In the genomic region with DNA sequence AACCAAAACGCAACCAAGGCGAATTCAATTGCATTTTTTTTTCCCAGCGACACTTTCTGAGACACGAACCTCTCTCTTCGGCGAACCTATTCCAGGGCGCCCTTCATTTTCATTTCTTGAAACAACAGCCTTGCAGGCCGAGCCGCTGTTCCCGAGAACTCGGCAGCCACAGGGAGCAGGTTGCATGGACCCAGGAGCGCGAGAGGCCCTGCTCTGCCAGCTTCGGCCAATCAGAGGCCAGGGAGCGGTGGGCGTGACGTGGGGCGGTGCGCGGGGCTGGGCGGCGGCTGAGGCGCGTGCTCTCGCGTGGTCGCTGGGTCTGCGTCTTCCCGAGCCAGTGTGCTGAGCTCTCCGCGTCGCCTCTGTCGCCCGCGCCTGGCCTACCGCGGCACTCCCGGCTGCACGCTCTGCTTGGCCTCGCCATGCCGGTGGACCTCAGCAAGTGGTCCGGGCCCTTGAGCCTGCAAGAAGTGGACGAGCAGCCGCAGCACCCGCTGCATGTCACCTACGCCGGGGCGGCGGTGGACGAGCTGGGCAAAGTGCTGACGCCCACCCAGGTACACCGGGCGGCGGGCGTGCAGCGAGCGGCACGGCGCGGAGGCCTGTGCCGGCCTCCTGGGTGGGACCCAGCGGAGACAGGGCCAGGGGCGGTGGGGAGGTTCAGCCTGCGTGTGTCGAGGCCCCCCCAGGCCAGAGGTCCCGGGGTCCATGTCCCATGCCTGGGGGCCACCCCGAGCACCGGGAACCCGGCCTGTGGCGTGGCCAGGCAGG, we compare ENCODE assay signal across 1 cellular context.
TF ChIP-seq lines count a peak whose summit lies in the region.

A gene (plus strand): TSS at position 337 of the 771 bp plus-strand sequence. CDS start 86 bp downstream, at position 423.

TF ChIP-seq in GM12878, 131 proteins besides CTCF, POLR2A, EP300 and RAD21 (continued from another document and continues in another):
- TF ChIP-seq, protein P1, sequence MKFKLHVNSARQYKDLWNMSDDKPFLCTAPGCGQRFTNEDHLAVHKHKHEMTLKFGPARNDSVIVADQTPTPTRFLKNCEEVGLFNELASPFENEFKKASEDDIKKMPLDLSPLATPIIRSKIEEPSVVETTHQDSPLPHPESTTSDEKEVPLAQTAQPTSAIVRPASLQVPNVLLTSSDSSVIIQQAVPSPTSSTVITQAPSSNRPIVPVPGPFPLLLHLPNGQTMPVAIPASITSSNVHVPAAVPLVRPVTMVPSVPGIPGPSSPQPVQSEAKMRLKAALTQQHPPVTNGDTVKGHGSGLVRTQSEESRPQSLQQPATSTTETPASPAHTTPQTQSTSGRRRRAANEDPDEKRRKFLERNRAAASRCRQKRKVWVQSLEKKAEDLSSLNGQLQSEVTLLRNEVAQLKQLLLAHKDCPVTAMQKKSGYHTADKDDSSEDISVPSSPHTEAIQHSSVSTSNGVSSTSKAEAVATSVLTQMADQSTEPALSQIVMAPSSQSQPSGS (IDR thresholded peaks at IDR 0.05; ENCODE audit: low read length): no peak
- TF ChIP-seq, protein P2, sequence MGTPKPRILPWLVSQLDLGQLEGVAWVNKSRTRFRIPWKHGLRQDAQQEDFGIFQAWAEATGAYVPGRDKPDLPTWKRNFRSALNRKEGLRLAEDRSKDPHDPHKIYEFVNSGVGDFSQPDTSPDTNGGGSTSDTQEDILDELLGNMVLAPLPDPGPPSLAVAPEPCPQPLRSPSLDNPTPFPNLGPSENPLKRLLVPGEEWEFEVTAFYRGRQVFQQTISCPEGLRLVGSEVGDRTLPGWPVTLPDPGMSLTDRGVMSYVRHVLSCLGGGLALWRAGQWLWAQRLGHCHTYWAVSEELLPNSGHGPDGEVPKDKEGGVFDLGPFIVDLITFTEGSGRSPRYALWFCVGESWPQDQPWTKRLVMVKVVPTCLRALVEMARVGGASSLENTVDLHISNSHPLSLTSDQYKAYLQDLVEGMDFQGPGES (IDR thresholded peaks at IDR 0.05): no peak
- TF ChIP-seq LARP7 (IDR thresholded peaks at IDR 0.05): peak; percentile 89
- TF ChIP-seq, protein P3, sequence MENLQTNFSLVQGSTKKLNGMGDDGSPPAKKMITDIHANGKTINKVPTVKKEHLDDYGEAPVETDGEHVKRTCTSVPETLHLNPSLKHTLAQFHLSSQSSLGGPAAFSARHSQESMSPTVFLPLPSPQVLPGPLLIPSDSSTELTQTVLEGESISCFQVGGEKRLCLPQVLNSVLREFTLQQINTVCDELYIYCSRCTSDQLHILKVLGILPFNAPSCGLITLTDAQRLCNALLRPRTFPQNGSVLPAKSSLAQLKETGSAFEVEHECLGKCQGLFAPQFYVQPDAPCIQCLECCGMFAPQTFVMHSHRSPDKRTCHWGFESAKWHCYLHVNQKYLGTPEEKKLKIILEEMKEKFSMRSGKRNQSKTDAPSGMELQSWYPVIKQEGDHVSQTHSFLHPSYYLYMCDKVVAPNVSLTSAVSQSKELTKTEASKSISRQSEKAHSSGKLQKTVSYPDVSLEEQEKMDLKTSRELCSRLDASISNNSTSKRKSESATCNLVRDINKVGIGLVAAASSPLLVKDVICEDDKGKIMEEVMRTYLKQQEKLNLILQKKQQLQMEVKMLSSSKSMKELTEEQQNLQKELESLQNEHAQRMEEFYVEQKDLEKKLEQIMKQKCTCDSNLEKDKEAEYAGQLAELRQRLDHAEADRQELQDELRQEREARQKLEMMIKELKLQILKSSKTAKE (IDR thresholded peaks at IDR 0.05; ENCODE audit: low read depth, poor library complexity, severe bottlenecking): no peak
- no peak for TF ChIP-seq YBX1 (IDR thresholded peaks at IDR 0.05)
- no peak for TF ChIP-seq SPI1 (IDR thresholded peaks at IDR 0.05; ENCODE audit: borderline replicate concordance, insufficient read depth, low read depth, low read length)
- peak; percentile 55; the same call in 1 of the 2 replicates for TF ChIP-seq HDGF (IDR thresholded peaks at IDR 0.05)
- no peak for TF ChIP-seq KDM1A (IDR thresholded peaks at IDR 0.05; ENCODE audit: borderline replicate concordance)
- TF ChIP-seq, protein P4, sequence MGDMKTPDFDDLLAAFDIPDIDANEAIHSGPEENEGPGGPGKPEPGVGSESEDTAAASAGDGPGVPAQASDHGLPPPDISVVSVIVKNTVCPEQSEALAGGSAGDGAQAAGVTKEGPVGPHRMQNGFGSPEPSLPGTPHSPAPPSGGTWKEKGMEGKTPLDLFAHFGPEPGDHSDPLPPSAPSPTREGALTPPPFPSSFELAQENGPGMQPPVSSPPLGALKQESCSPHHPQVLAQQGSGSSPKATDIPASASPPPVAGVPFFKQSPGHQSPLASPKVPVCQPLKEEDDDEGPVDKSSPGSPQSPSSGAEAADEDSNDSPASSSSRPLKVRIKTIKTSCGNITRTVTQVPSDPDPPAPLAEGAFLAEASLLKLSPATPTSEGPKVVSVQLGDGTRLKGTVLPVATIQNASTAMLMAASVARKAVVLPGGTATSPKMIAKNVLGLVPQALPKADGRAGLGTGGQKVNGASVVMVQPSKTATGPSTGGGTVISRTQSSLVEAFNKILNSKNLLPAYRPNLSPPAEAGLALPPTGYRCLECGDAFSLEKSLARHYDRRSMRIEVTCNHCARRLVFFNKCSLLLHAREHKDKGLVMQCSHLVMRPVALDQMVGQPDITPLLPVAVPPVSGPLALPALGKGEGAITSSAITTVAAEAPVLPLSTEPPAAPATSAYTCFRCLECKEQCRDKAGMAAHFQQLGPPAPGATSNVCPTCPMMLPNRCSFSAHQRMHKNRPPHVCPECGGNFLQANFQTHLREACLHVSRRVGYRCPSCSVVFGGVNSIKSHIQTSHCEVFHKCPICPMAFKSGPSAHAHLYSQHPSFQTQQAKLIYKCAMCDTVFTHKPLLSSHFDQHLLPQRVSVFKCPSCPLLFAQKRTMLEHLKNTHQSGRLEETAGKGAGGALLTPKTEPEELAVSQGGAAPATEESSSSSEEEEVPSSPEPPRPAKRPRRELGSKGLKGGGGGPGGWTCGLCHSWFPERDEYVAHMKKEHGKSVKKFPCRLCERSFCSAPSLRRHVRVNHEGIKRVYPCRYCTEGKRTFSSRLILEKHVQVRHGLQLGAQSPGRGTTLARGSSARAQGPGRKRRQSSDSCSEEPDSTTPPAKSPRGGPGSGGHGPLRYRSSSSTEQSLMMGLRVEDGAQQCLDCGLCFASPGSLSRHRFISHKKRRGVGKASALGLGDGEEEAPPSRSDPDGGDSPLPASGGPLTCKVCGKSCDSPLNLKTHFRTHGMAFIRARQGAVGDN (IDR thresholded peaks at IDR 0.05): peak; percentile 82
- TF ChIP-seq, protein P5, sequence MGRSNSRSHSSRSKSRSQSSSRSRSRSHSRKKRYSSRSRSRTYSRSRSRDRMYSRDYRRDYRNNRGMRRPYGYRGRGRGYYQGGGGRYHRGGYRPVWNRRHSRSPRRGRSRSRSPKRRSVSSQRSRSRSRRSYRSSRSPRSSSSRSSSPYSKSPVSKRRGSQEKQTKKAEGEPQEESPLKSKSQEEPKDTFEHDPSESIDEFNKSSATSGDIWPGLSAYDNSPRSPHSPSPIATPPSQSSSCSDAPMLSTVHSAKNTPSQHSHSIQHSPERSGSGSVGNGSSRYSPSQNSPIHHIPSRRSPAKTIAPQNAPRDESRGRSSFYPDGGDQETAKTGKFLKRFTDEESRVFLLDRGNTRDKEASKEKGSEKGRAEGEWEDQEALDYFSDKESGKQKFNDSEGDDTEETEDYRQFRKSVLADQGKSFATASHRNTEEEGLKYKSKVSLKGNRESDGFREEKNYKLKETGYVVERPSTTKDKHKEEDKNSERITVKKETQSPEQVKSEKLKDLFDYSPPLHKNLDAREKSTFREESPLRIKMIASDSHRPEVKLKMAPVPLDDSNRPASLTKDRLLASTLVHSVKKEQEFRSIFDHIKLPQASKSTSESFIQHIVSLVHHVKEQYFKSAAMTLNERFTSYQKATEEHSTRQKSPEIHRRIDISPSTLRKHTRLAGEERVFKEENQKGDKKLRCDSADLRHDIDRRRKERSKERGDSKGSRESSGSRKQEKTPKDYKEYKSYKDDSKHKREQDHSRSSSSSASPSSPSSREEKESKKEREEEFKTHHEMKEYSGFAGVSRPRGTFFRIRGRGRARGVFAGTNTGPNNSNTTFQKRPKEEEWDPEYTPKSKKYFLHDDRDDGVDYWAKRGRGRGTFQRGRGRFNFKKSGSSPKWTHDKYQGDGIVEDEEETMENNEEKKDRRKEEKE (IDR thresholded peaks at IDR 0.05): no peak
- TF ChIP-seq SMC3 (IDR thresholded peaks at IDR 0.05; ENCODE audit: borderline replicate concordance, low read length): no peak
- TF ChIP-seq SMAD5 (IDR thresholded peaks at IDR 0.05; ENCODE audit: low read depth): peak; percentile 86; the same call in 1 of the 2 replicates
- TF ChIP-seq CEBPB (IDR thresholded peaks at IDR 0.05; ENCODE audit: borderline replicate concordance in 1 of 2, low read depth in 2 of 2, low read length in 2 of 2): no peak
- 0 out of 2 replicates have a peak, but pooled peaks have one; percentile 12 for TF ChIP-seq TARDBP (IDR thresholded peaks at IDR 0.05; ENCODE audit: borderline replicate concordance)
- no peak for TF ChIP-seq NFXL1 (IDR thresholded peaks at IDR 0.05; ENCODE audit: borderline replicate concordance)
- TF ChIP-seq, protein P6, sequence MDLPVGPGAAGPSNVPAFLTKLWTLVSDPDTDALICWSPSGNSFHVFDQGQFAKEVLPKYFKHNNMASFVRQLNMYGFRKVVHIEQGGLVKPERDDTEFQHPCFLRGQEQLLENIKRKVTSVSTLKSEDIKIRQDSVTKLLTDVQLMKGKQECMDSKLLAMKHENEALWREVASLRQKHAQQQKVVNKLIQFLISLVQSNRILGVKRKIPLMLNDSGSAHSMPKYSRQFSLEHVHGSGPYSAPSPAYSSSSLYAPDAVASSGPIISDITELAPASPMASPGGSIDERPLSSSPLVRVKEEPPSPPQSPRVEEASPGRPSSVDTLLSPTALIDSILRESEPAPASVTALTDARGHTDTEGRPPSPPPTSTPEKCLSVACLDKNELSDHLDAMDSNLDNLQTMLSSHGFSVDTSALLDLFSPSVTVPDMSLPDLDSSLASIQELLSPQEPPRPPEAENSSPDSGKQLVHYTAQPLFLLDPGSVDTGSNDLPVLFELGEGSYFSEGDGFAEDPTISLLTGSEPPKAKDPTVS (IDR thresholded peaks at IDR 0.05; ENCODE audit: low read depth, low read length): no peak
- TF ChIP-seq HDAC6 (IDR thresholded peaks at IDR 0.05; ENCODE audit: unreplicated experiment): no peak
- TF ChIP-seq ZNF622 (IDR thresholded peaks at IDR 0.05): no peak
- TF ChIP-seq ETV6 (conservative IDR thresholded peaks at IDR 0.05 in 1 of 2, IDR thresholded peaks at IDR 0.05 in 1 of 2; ENCODE audit: borderline replicate concordance in 1 of 2, low read depth in 1 of 2): no peak
- no peak for TF ChIP-seq PAX8 (IDR thresholded peaks at IDR 0.05)
- no peak for TF ChIP-seq ZNF207 (IDR thresholded peaks at IDR 0.05; ENCODE audit: borderline replicate concordance)
- TF ChIP-seq WRNIP1 (IDR thresholded peaks at IDR 0.05; ENCODE audit: borderline replicate concordance, low read depth, low read length): no peak
- TF ChIP-seq, protein P7, sequence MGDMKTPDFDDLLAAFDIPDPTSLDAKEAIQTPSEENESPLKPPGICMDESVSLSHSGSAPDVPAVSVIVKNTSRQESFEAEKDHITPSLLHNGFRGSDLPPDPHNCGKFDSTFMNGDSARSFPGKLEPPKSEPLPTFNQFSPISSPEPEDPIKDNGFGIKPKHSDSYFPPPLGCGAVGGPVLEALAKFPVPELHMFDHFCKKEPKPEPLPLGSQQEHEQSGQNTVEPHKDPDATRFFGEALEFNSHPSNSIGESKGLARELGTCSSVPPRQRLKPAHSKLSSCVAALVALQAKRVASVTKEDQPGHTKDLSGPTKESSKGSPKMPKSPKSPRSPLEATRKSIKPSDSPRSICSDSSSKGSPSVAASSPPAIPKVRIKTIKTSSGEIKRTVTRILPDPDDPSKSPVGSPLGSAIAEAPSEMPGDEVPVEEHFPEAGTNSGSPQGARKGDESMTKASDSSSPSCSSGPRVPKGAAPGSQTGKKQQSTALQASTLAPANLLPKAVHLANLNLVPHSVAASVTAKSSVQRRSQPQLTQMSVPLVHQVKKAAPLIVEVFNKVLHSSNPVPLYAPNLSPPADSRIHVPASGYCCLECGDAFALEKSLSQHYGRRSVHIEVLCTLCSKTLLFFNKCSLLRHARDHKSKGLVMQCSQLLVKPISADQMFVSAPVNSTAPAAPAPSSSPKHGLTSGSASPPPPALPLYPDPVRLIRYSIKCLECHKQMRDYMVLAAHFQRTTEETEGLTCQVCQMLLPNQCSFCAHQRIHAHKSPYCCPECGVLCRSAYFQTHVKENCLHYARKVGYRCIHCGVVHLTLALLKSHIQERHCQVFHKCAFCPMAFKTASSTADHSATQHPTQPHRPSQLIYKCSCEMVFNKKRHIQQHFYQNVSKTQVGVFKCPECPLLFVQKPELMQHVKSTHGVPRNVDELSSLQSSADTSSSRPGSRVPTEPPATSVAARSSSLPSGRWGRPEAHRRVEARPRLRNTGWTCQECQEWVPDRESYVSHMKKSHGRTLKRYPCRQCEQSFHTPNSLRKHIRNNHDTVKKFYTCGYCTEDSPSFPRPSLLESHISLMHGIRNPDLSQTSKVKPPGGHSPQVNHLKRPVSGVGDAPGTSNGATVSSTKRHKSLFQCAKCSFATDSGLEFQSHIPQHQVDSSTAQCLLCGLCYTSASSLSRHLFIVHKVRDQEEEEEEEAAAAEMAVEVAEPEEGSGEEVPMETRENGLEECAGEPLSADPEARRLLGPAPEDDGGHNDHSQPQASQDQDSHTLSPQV (IDR thresholded peaks at IDR 0.05): no peak
- TF ChIP-seq FOS (IDR thresholded peaks at IDR 0.05; ENCODE audit: borderline replicate concordance, extremely low read depth, insufficient read length): no peak
- no peak for TF ChIP-seq CHD4 (IDR thresholded peaks at IDR 0.05)
- TF ChIP-seq, protein P8, sequence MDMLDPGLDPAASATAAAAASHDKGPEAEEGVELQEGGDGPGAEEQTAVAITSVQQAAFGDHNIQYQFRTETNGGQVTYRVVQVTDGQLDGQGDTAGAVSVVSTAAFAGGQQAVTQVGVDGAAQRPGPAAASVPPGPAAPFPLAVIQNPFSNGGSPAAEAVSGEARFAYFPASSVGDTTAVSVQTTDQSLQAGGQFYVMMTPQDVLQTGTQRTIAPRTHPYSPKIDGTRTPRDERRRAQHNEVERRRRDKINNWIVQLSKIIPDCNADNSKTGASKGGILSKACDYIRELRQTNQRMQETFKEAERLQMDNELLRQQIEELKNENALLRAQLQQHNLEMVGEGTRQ (IDR thresholded peaks at IDR 0.05; ENCODE audit: borderline replicate concordance, low read depth, low read length): no peak
- TF ChIP-seq BCL11A (IDR thresholded peaks at IDR 0.05; ENCODE audit: low read depth, low read length): no peak
- TF ChIP-seq, protein P9, sequence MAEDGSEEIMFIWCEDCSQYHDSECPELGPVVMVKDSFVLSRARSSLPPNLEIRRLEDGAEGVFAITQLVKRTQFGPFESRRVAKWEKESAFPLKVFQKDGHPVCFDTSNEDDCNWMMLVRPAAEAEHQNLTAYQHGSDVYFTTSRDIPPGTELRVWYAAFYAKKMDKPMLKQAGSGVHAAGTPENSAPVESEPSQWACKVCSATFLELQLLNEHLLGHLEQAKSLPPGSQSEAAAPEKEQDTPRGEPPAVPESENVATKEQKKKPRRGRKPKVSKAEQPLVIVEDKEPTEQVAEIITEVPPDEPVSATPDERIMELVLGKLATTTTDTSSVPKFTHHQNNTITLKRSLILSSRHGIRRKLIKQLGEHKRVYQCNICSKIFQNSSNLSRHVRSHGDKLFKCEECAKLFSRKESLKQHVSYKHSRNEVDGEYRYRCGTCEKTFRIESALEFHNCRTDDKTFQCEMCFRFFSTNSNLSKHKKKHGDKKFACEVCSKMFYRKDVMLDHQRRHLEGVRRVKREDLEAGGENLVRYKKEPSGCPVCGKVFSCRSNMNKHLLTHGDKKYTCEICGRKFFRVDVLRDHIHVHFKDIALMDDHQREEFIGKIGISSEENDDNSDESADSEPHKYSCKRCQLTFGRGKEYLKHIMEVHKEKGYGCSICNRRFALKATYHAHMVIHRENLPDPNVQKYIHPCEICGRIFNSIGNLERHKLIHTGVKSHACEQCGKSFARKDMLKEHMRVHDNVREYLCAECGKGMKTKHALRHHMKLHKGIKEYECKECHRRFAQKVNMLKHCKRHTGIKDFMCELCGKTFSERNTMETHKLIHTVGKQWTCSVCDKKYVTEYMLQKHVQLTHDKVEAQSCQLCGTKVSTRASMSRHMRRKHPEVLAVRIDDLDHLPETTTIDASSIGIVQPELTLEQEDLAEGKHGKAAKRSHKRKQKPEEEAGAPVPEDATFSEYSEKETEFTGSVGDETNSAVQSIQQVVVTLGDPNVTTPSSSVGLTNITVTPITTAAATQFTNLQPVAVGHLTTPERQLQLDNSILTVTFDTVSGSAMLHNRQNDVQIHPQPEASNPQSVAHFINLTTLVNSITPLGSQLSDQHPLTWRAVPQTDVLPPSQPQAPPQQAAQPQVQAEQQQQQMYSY (CRISPR knock-in tag; IDR thresholded peaks at IDR 0.05): no peak
